In the genomic region with DNA sequence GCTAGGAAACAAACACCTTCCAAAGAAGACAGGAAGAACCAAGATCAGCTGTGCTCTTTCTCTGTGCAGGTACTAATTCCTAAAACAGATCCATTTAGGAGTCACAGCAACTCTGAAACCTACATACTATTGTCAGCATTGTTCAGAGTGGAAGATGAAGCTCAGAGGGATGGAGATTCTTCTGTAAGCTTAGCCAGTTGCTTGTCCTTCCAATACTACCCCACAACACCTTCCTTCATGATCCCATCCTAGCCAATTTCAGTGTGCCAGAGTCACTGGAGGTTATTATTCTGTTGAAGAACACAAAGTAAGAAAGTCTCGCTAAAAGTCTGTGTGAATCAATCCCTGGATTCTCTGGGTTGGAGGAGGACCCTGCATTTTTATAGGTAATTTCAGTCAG, we compare ENCODE assay signal across 25 cellular contexts. TPM values are rescaled to one million over a fixed set of nuclear protein-coding genes. Genes with fewer than 3 reads are reported as not detected.
A peak's percentile ranks its signal among the peaks of the same experiment; 100 is the strongest.
DNase-seq lines count a peak whose midpoint lies in the region; ATAC-seq and TF ChIP-seq lines count a peak whose summit lies in the region.
"Had no signal": no experiment of that assay in that cellular context is flagged by ENCODE, and none has a peak within 500 bp of the region (broad histone marks: within the 10 kb centered on the region; RNA-seq: fewer than 3 reads in every experiment).

No MANE protein-coding gene starts in this region.

- no peaks in the 10 kb centered on the region for H3K27me3 ChIP-seq in SK-N-SH (ENCODE audit: insufficient read depth)
- no peaks in the 10 kb centered on the region for H3K27me3 ChIP-seq in Panc1 (ENCODE audit: control insufficient read depth, insufficient read depth, low read length)
- no peaks in the 10 kb centered on the region for H3K27me3 ChIP-seq in foreskin keratinocyte
- H3K27me3 ChIP-seq in skeletal muscle tissue (ENCODE audit: control insufficient read depth in 3 of 3, insufficient read depth in 3 of 3, low read length in 3 of 3), result no peaks in the 10 kb centered on the region

- intact Hi-C loops in Panc1 (cut with micrococcal nuclease; ENCODE audit: unreplicated experiment), result no loop called here

- CTCF ChIA-PET in SK-N-SH (lab: Yijun Ruan, JAX) (interaction anchor here (1.5 to 2.3 kb wide), 2 partner anchors 12 to 225 kb away, joined by 5 to 10 read pairs; a partner anchor contains a TSS), Panc1 (lab: Charles Lee) (no interaction called here)

- H3K79me2 ChIP-seq in SK-N-SH (ENCODE audit: insufficient read depth), result peaks cover 41% of the 10 kb centered on the region

- POLR2A ChIA-PET in SK-N-SH (lab: Yijun Ruan, JAX) (no interaction called here), Panc1 (lab: Charles Lee) (interaction anchor here (0.7 kb wide), 1 partner anchor 41 kb away, joined by 3 read pairs; a partner anchor contains a TSS)

- no peak for TF ChIP-seq RAD21 in SK-N-SH (IDR thresholded peaks at IDR 0.05; ENCODE audit: low read length)

- H3K4me1 ChIP-seq in SK-N-SH (ENCODE audit: control insufficient read depth in 1 of 2, insufficient read depth in 2 of 2, low read depth in 1 of 2, low read length in 1 of 2) (no peaks in the 10 kb centered on the region; a peak in 2 of 4 replicates), Panc1 (ENCODE audit: control insufficient read depth, insufficient read depth, low read length) (peaks cover 38% of the 10 kb centered on the region), foreskin keratinocyte (no peaks in the 10 kb centered on the region), skeletal muscle tissue (ENCODE audit: control insufficient read depth in 3 of 3, insufficient read depth in 3 of 3, low read length in 3 of 3) (peaks cover 7 to 11% (median 8%) of the 10 kb centered on the region in 3 donors)
- H3K4me1 ChIP-seq: pancreas had no signal

- H3K4me3 ChIP-seq in SK-N-SH (ENCODE audit: low read depth in 2 of 2, low read length in 1 of 2), result no peak overlapping the region
- peak overlapping the region; percentile 66 to 67 for H3K4me3 ChIP-seq in Panc1 (ENCODE audit: low read depth in 2 of 2, low read length in 2 of 2)
- H3K4me3 ChIP-seq in skeletal muscle tissue (ENCODE audit: low read length in 3 of 3), result peak overlapping the region; percentile 11 to 81 (median 42)
- H3K4me3 ChIP-seq: heart right ventricle, pancreas had no signal

- H3K9me3 ChIP-seq in SK-N-SH (no peaks in the 10 kb centered on the region), Panc1 (ENCODE audit: control insufficient read depth, insufficient read depth, low read depth, low read length) (no peaks in the 10 kb centered on the region), skeletal muscle tissue (ENCODE audit: control insufficient read depth in 3 of 3, low read length in 3 of 3) (no peaks in the 10 kb centered on the region)
- H3K9me3 ChIP-seq: pancreas had no signal

- H4K20me1 ChIP-seq in SK-N-SH (ENCODE audit: insufficient read depth), result no peaks in the 10 kb centered on the region

- no TSS peak for BruUV-seq in Panc1 (replicated peaks; lab: Mats Ljungman, UMichigan)

- 81% methylated on average over 1 of the region's 1 CpG for WGBS in SK-N-SH (ENCODE audit: low lambda C conversion rate)

- H3K4me2 ChIP-seq in SK-N-SH, result peak overlapping the region; percentile 82; the same call in 1 of the 2 replicates

- no peaks in the 10 kb centered on the region for H3K9me2 ChIP-seq in SK-N-SH

- peaks cover 42% of the 10 kb centered on the region for H3F3A ChIP-seq in SK-N-SH (replicated peaks; ENCODE audit: insufficient read depth)

- peak overlapping the region; percentile 90; the same call in 1 of the 2 replicates for H3K9ac ChIP-seq in SK-N-SH
- peak overlapping the region in 2 of 3 donors; percentile 91 to 92 for H3K9ac ChIP-seq in skeletal muscle tissue (ENCODE audit: low read depth in 1 of 3, low read length in 3 of 3)

- peak overlapping the region; percentile 83 to 91 for H3K27ac ChIP-seq in SK-N-SH (ENCODE audit: low read depth in 2 of 2, low read length in 1 of 2)
- peak overlapping the region; percentile 84 for H3K27ac ChIP-seq in Panc1 (ENCODE audit: low read length)
- H3K27ac ChIP-seq in foreskin keratinocyte, result peak overlapping the region; percentile 14
- H3K27ac ChIP-seq in skeletal muscle tissue (ENCODE audit: low read depth, low read length), result peak overlapping the region; percentile 95
- H3K27ac ChIP-seq: pancreas had no signal

- TF ChIP-seq EP300 in SK-N-SH (IDR thresholded peaks at IDR 0.05; ENCODE audit: borderline replicate concordance in 1 of 2, low read depth in 1 of 2, low read length in 1 of 2), result no peak

- no peaks in the 10 kb centered on the region for H3K36me3 ChIP-seq in SK-N-SH (replicated peaks in 1 of 2; ENCODE audit: control insufficient read depth in 1 of 2, insufficient read depth in 2 of 2, low read length in 1 of 2)
- H3K36me3 ChIP-seq in Panc1 (ENCODE audit: control insufficient read depth, insufficient read depth, low read length), result no peaks in the 10 kb centered on the region
- H3K36me3 ChIP-seq in skeletal muscle tissue (ENCODE audit: control insufficient read depth in 3 of 3, insufficient read depth in 3 of 3, low read length in 3 of 3), result no peaks in the 10 kb centered on the region
- H3K36me3 ChIP-seq: heart right ventricle, pancreas had no signal

- TF ChIP-seq CTCF in SK-N-SH (IDR thresholded peaks at IDR 0.05) (no peak), Panc1 (IDR thresholded peaks at IDR 0.05) (no peak), foreskin keratinocyte (conservative IDR thresholded peaks at IDR 0.05) (no peak)

- in situ Hi-C loops in Panc1 (cut with HindIII; ENCODE audit: low pct_unique_long_range_greater_than_20kb, low sequenced_read_pairs), result no loop called here

- peak overlapping the region; percentile 20; the same call in 1 of the 2 replicates for H2AFZ ChIP-seq in SK-N-SH (ENCODE audit: low read depth)

- no peak for DNase-seq in SK-N-SH
- no peak for DNase-seq in Panc1 (ENCODE audit: low read depth, low spot score)
- DNase-seq in foreskin keratinocyte, result no peak
- DNase-seq in NCI-H446 treated with DMSO at 0.1 percent for 48 hours (lab: John Stamatoyannopoulos, UW), result no peak
- DNase-seq in activated effector memory CD4-positive, alpha-beta T cell treated with anti-CD3 and anti-CD28 coated beads, Interleukin-2, amount 50 U/mL, for 16 hours, result no peak
- no peak for DNase-seq in NCI-H1105 treated with DMSO at 0.1 percent for 48 hours (lab: John Stamatoyannopoulos, UW)
- DNase-seq: 8988T; activated CD4-positive, alpha-beta T cell treated with anti-CD3 and anti-CD28 coated beads for 48 hours; activated naive CD4-positive, alpha-beta T cell treated with anti-CD3 and anti-CD28 coated beads for 36 hours; activated T-cell treated with anti-CD3 and anti-CD28 coated beads, Interleukin-2, amount 50 U/mL, for 48 hours; amygdala; caudate nucleus; CD8-positive, alpha-beta memory T cell; heart right ventricle; NCI-H1417 treated with DMSO at 0.1 percent for 48 hours; nephron progenitor cell; NK-92 treated with Interleukin-12 subunit alpha and Interleukin-12 subunit beta, amount 100 ng/mL, for 24 hours; pancreas; stimulated activated CD8-positive, alpha-beta memory T cell treated with anti-CD3 and anti-CD28 coated beads, Interleukin-4, amount 100 ng/mL, for 48 hours had no signal

- ATAC-seq in SK-N-SH treated with all-trans-retinoic acid at 6 μM for 48 hours (no peak), Panc1 (no peak), foreskin keratinocyte (no peak)
- ATAC-seq: heart right ventricle, left lobe of liver, pancreas, sciatic nerve had no signal

TF ChIP-seq in SK-N-SH, 30 proteins besides CTCF, POLR2A, EP300 and RAD21:
- TF ChIP-seq TCF12 (IDR thresholded peaks at IDR 0.05), result no peak
- TF ChIP-seq SMC3 (IDR thresholded peaks at IDR 0.05; ENCODE audit: low read depth, low read length), result no peak

TF ChIP-seq in SK-N-SH treated with all-trans-retinoic acid at 6 μM for 48 hours, 23 proteins besides CTCF, POLR2A, EP300 and RAD21:
- TF ChIP-seq RARB (CRISPR knock-in tag; IDR thresholded peaks at IDR 0.05), result no peak
- TF ChIP-seq, protein P1, sequence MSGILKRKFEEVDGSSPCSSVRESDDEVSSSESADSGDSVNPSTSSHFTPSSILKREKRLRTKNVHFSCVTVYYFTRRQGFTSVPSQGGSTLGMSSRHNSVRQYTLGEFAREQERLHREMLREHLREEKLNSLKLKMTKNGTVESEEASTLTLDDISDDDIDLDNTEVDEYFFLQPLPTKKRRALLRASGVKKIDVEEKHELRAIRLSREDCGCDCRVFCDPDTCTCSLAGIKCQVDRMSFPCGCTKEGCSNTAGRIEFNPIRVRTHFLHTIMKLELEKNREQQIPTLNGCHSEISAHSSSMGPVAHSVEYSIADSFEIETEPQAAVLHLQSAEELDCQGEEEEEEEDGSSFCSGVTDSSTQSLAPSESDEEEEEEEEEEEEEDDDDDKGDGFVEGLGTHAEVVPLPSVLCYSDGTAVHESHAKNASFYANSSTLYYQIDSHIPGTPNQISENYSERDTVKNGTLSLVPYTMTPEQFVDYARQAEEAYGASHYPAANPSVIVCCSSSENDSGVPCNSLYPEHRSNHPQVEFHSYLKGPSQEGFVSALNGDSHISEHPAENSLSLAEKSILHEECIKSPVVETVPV (CRISPR knock-in tag; IDR thresholded peaks at IDR 0.05), result no peak
- TF ChIP-seq ARNTL (CRISPR knock-in tag; IDR thresholded peaks at IDR 0.05; ENCODE audit: borderline replicate concordance, low read depth), result no peak
- TF ChIP-seq CSDC2 (CRISPR knock-in tag; IDR thresholded peaks at IDR 0.05), result no peak
- no peak for TF ChIP-seq SNAI2 (CRISPR knock-in tag; IDR thresholded peaks at IDR 0.05)
- TF ChIP-seq BACH2 (CRISPR knock-in tag; IDR thresholded peaks at IDR 0.05; ENCODE audit: borderline replicate concordance), result no peak
- TF ChIP-seq OSR1 (CRISPR knock-in tag; IDR thresholded peaks at IDR 0.05), result no peak
- TF ChIP-seq ZFP3 (CRISPR knock-in tag; IDR thresholded peaks at IDR 0.05), result no peak

RNA-seq across cellular contexts. Expression of a gene that starts 2.3 kb away (rescaled TPM):
- polyA plus RNA-seq in SK-N-SH (2012; rRNA removed), result 19.0 and 21.3 TPM in 2 replicates
- 30.6 and 38.1 TPM in 2 replicates for polyA plus RNA-seq in SK-N-SH (2012; cell fraction: cytosol; rRNA removed)
- 8.3 and 15.8 TPM in 2 replicates for polyA plus RNA-seq in SK-N-SH (2012; cell fraction: nucleus; rRNA removed)
- 29.2 TPM for total RNA-seq in Panc1 (2021; ENCODE audit: unreplicated experiment)
- 20.2 TPM for polyA plus RNA-seq in Panc1 (2012; ENCODE audit: insufficient read length)
- total RNA-seq in foreskin keratinocyte, result 3.6 and 12.3 TPM in 2 replicates
- 4.8 and 12.4 TPM in 2 replicates for polyA plus RNA-seq in foreskin keratinocyte
- total RNA-seq in skeletal muscle tissue, result 52.2 TPM
- total RNA-seq: activated naive CD4-positive, alpha-beta T cell treated with anti-CD3 and anti-CD28 coated beads for 36 hours; CD8-positive, alpha-beta memory T cell; left lobe of liver; mononuclear cell had no signal
- polyA plus RNA-seq: CD8-positive, alpha-beta memory T cell; IgD-negative memory B cell had no signal

Comparison
In these comparisons a context has a peak if more than half of its experiments do, and no peak if none do; other contexts are left out.
1. H3K27ac ChIP-seq: peak in every context shown above with its lines; median percentile 95 in skeletal muscle tissue; 87 in SK-N-SH; 84 in Panc1; 14 in foreskin keratinocyte.
2. H3K4me3 ChIP-seq: peak in Panc1 (2 of 2) and skeletal muscle tissue (3 of 3); none in SK-N-SH (0 of 2).